Comparison of ENCODE assay signal across 24 cellular contexts in genomic region chr1:17306407-17306806, GRCh38. TPM values are rescaled to one million over a fixed set of nuclear protein-coding genes. Genes with fewer than 3 reads are reported as not detected.
DNase-seq lines count a peak whose midpoint lies in the region; ATAC-seq and TF ChIP-seq lines count a peak whose summit lies in the region.
"Had no signal": no experiment of that assay in that cellular context is flagged by ENCODE, and none has a peak within 500 bp of the region (broad histone marks: within the 10 kb centered on the region; RNA-seq: fewer than 3 reads in every experiment).

No MANE protein-coding gene starts in this region.

- H3K36me3 ChIP-seq in breast epithelium (no peaks in the 10 kb centered on the region), PC-9 (ENCODE audit: low read depth) (no peaks in the 10 kb centered on the region), neural progenitor cell (no peaks in the 10 kb centered on the region), heart right ventricle (no peaks in the 10 kb centered on the region)
- H3K36me3 ChIP-seq: BE2C had no signal

- H3K4me1 ChIP-seq in breast epithelium = no peaks in the 10 kb centered on the region
- peaks cover 66% of the 10 kb centered on the region for H3K4me1 ChIP-seq in PC-9 (replicated peaks; ENCODE audit: insufficient read depth)
- peaks cover 5% of the 10 kb centered on the region for H3K4me1 ChIP-seq in neural progenitor cell
- peaks cover 0 to 4% (median 0%) of the 10 kb centered on the region in 9 donors for H3K4me1 ChIP-seq in heart right ventricle
- H3K4me1 ChIP-seq: BE2C had no signal

- H3K9me3 Mint-ChIP-seq in MCF 10A (ENCODE audit: unreplicated experiment) (peaks cover 8% of the 10 kb centered on the region), neural progenitor cell (peaks cover 11% of the 10 kb centered on the region)
- H3K9me3 Mint-ChIP-seq in activated T-helper 17 cell treated with anti-CD3 and anti-CD28 coated beads, Interleukin-2, amount 50 U/mL, for 72 hours = peaks cover 10% of the 10 kb centered on the region

- intact Hi-C loops in MCF 10A (cut with micrococcal nuclease) (no loop called here), breast epithelium (cut with DNase I; ENCODE audit: low total_unique reads) (no loop called here), PC-9 (cut with micrococcal nuclease; ENCODE audit: unreplicated experiment) (no loop called here), heart right ventricle (cut with DNase I) (no loop called here)

- no peaks in the 10 kb centered on the region for H3K36me3 Mint-ChIP-seq in MCF 10A (ENCODE audit: insufficient read depth, unreplicated experiment)
- no peaks in the 10 kb centered on the region for H3K36me3 Mint-ChIP-seq in neural progenitor cell
- no peaks in the 10 kb centered on the region for H3K36me3 Mint-ChIP-seq in activated T-helper 17 cell treated with anti-CD3 and anti-CD28 coated beads, Interleukin-2, amount 50 U/mL, for 72 hours (ENCODE audit: low read depth)

- BruUV-seq in MCF 10A (replicated peaks; lab: Mats Ljungman, UMichigan) (no TSS peak), PC-9 (replicated peaks; lab: Mats Ljungman, UMichigan) (no TSS peak)

- 64 to 66% methylated on average over 6 of the region's 6 CpGs for WGBS in heart right ventricle, 2 donors

- H3K9me3 ChIP-seq in breast epithelium (peaks cover 0 to 14% of the 10 kb centered on the region in 2 donors), PC-9 (ENCODE audit: insufficient read depth, low read depth) (peaks cover 3% of the 10 kb centered on the region; the same call in 1 of the 2 replicates), neural progenitor cell (ENCODE audit: low read depth) (no peaks in the 10 kb centered on the region), heart right ventricle (peaks cover 0 to 21% (median 8%) of the 10 kb centered on the region in 11 donors)
- H3K9me3 ChIP-seq: BE2C had no signal

- TF ChIP-seq CTCF in MCF 10A (IDR thresholded peaks at IDR 0.05; ENCODE audit: unreplicated experiment) (no peak), breast epithelium (IDR thresholded peaks at IDR 0.05) (no peak), PC-9 (conservative IDR thresholded peaks at IDR 0.05) (no peak), neural progenitor cell (IDR thresholded peaks at IDR 0.05) (no peak), heart right ventricle (IDR thresholded peaks at IDR 0.05) (no peak), GM13976 (IDR thresholded peaks at IDR 0.05; ENCODE audit: borderline replicate concordance, control extremely low read depth, extremely low read depth, insufficient read depth, missing control alignments) (no peak)

- TF ChIP-seq POLR2A in breast epithelium (IDR thresholded peaks at IDR 0.05) = no peak

- no peaks in the 10 kb centered on the region for H3K9me2 ChIP-seq in PC-9 (ENCODE audit: insufficient read depth)

- in situ Hi-C loops in GM13976 (cut with MboI; ENCODE audit: low sequenced_read_pairs, unreplicated experiment) = no loop called here

- H3K27me3 ChIP-seq in breast epithelium (no peaks in the 10 kb centered on the region), PC-9 (ENCODE audit: insufficient read depth, low read depth) (no peaks in the 10 kb centered on the region), neural progenitor cell (no peaks in the 10 kb centered on the region), heart right ventricle (peaks cover 0 to 59% (median 44%) of the 10 kb centered on the region in 7 donors)
- H3K27me3 ChIP-seq: BE2C had no signal

- no peak overlapping the region for H3K27ac ChIP-seq in breast epithelium
- peak overlapping the region; percentile 91; the same call in 1 of the 2 replicates for H3K27ac ChIP-seq in PC-9
- H3K27ac ChIP-seq in neural progenitor cell = no peak overlapping the region
- no peak overlapping the region for H3K27ac ChIP-seq in heart right ventricle

- no peak overlapping the region for H2AFZ ChIP-seq in PC-9
- H2AFZ ChIP-seq in neural progenitor cell (replicated peaks) = no peak overlapping the region

- H3K9ac ChIP-seq in neural progenitor cell = no peak overlapping the region

- H3K4me1 Mint-ChIP-seq in MCF 10A (ENCODE audit: insufficient read depth, unreplicated experiment) (peaks cover 50% of the 10 kb centered on the region), neural progenitor cell (peaks cover 25% of the 10 kb centered on the region)
- no peaks in the 10 kb centered on the region for H3K4me1 Mint-ChIP-seq in activated T-helper 17 cell treated with anti-CD3 and anti-CD28 coated beads, Interleukin-2, amount 50 U/mL, for 72 hours

- no peaks in the 10 kb centered on the region for H4K20me1 ChIP-seq in PC-9 (ENCODE audit: insufficient read depth)
- H4K20me1 ChIP-seq in neural progenitor cell (ENCODE audit: low read depth) = no peaks in the 10 kb centered on the region

- ATAC-seq in heart right ventricle = no peak
- no peak for ATAC-seq in activated T-helper 17 cell treated with anti-CD3 and anti-CD28 coated beads, Interleukin-2, amount 50 U/mL, for 72 hours (replicated peaks)
- ATAC-seq: HCT116 had no signal

- no peaks in the 10 kb centered on the region for H3K79me2 ChIP-seq in PC-9 (ENCODE audit: low read depth)
- no peaks in the 10 kb centered on the region for H3K79me2 ChIP-seq in neural progenitor cell (ENCODE audit: low read depth)

- H3K4me2 ChIP-seq in PC-9 = no peak overlapping the region
- H3K4me2 ChIP-seq in neural progenitor cell = no peak overlapping the region

- no peaks in the 10 kb centered on the region for H3K27me3 Mint-ChIP-seq in MCF 10A (ENCODE audit: insufficient read depth, unreplicated experiment)
- peaks cover 20% of the 10 kb centered on the region for H3K27me3 Mint-ChIP-seq in neural progenitor cell (ENCODE audit: insufficient read depth, low read depth)
- H3K27me3 Mint-ChIP-seq in activated T-helper 17 cell treated with anti-CD3 and anti-CD28 coated beads, Interleukin-2, amount 50 U/mL, for 72 hours = peaks cover 36% of the 10 kb centered on the region

- CTCF ChIA-PET in MCF 10A (lab: Yijun Ruan, JAX) = interaction anchor here (0.9 kb wide), 1 partner anchor 32 kb away, joined by 3 read pairs; no protein-coding TSS in a partner anchor
- CTCF ChIA-PET in PC-9 (lab: Charles Lee) = no interaction called here

- H3F3A ChIP-seq in PC-9 (ENCODE audit: insufficient read depth, low read depth) = peaks cover 42% of the 10 kb centered on the region
- no peaks in the 10 kb centered on the region for H3F3A ChIP-seq in neural progenitor cell (ENCODE audit: low read depth)

- POLR2A ChIA-PET in MCF 10A (lab: Yijun Ruan, JAX) = no interaction called here
- POLR2A ChIA-PET in PC-9 (lab: Charles Lee; ENCODE audit: unreplicated experiment) = no interaction called here

- H3K4me3 Mint-ChIP-seq in MCF 10A (ENCODE audit: unreplicated experiment) (no peak overlapping the region), neural progenitor cell (no peak overlapping the region)
- no peak overlapping the region for H3K4me3 Mint-ChIP-seq in activated T-helper 17 cell treated with anti-CD3 and anti-CD28 coated beads, Interleukin-2, amount 50 U/mL, for 72 hours

- DNase-seq in MCF 10A (ENCODE audit: unreplicated experiment) (no peak), breast epithelium (ENCODE audit: low spot score in 2 of 2) (no peak), PC-9 (no peak), neural progenitor cell (ENCODE audit: low spot score) (no peak), GM19240 (ENCODE audit: insufficient read length, low spot score) (no peak), heart right ventricle (no peak), GM13976 (ENCODE audit: low spot score) (no peak)
- DNase-seq: 8988T, ACHN, BE2C, DMS153, KG1, MM.1S, NCI-H1048, NCI-H1417, NCI-H1694, NCI-H2029 treated with DMSO at 0.1 percent for 48 hours, NCI-H446 treated with DMSO at 0.1 percent for 48 hours, NCI-H526, SHP77 treated with DMSO at 0.1 percent for 48 hours, SW 1271 had no signal

- H3K27ac Mint-ChIP-seq in MCF 10A (ENCODE audit: low read depth, unreplicated experiment) (peak overlapping the region; percentile 14), neural progenitor cell (peak overlapping the region; percentile 11)
- no peak overlapping the region for H3K27ac Mint-ChIP-seq in activated T-helper 17 cell treated with anti-CD3 and anti-CD28 coated beads, Interleukin-2, amount 50 U/mL, for 72 hours

- H3K4me3 ChIP-seq in breast epithelium = no peak overlapping the region
- H3K4me3 ChIP-seq in PC-9 = no peak overlapping the region
- no peak overlapping the region for H3K4me3 ChIP-seq in neural progenitor cell
- no peak overlapping the region for H3K4me3 ChIP-seq in heart right ventricle

RNA-seq across cellular contexts. Expression of gene PADI4, which starts 1.6 kb away (rescaled TPM):
- 0.51 TPM in 1 of 2 replicates, not detected in the other for total RNA-seq in MCF 10A (2022)
- 1 to 10 TPM in 1 of 3 donors, not detected in 2; 1.3 TPM for total RNA-seq in breast epithelium
- 3.1 and 7.7 TPM in 2 replicates for total RNA-seq in PC-9 (2021)
- total RNA-seq in neural progenitor cell (ENCODE audit: low replicate concordance) = not detected in 2 replicates
- 1 to 10 TPM in 2 of 10 donors, under 1 TPM in 7, not detected in 1; 0.15 to 3.0 (median 0.61) TPM for total RNA-seq in heart right ventricle
- polyA plus RNA-seq in heart right ventricle = under 1 TPM in 1 of 2 donors, not detected in 1; 0.06 TPM
- total RNA-seq in activated T-helper 17 cell treated with anti-CD3 and anti-CD28 coated beads, Interleukin-2, amount 50 U/mL, for 72 hours = under 1 TPM in 1 of 2 donors, not detected in 1; 0.19 TPM
- total RNA-seq: G401 had no signal

RNA-seq across cellular contexts. Expression of gene PADI3, which starts 57.5 kb away (rescaled TPM):
- 0.12 TPM in 1 of 2 replicates, not detected in the other for total RNA-seq in MCF 10A (2022)
- total RNA-seq in breast epithelium = not detected
- total RNA-seq in PC-9 (2021) = 1.1 and 5.0 TPM in 2 replicates
- total RNA-seq in neural progenitor cell (ENCODE audit: low replicate concordance) = 1.0 and 2.0 TPM in 2 replicates
- total RNA-seq in heart right ventricle = not detected
- polyA plus RNA-seq in heart right ventricle = not detected
- not detected for total RNA-seq in activated T-helper 17 cell treated with anti-CD3 and anti-CD28 coated beads, Interleukin-2, amount 50 U/mL, for 72 hours
